ENCODE assay signal across 8 cellular contexts in the genomic region with DNA sequence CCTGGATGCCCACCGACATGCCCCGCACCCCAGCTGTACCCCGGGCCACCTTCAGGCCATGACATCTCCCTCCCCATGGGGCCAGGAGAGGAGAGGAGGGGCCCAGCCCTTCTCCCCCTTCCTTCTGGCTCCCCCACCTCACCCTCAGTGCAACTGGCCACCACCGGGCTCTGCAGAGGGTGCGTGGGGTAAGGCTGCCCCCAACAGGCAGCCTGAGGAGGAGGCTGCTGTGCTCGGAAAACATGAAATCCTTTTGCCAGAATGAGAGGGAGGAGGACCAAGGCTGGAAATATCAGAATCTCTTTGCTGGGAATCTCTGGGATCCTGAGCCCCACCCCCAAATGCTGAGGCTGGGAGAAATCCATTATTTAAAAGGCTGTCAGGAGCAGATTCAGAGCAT.
A peak's percentile ranks its signal among the peaks of the same experiment; 100 is the strongest.
DNase-seq lines count a peak whose midpoint lies in the region; ATAC-seq, FAIRE-seq and TF ChIP-seq lines count a peak whose summit lies in the region.

No MANE protein-coding gene starts in this region.

- no peaks in the 10 kb centered on the region for H3K27me3 ChIP-seq in endothelial cell of umbilical vein (ENCODE audit: control insufficient read depth in 2 of 2, insufficient read depth in 2 of 2, low read length in 2 of 2)
- no peaks in the 10 kb centered on the region for H3K27me3 ChIP-seq in testis
- H3K27me3 ChIP-seq in ovary: no peaks in the 10 kb centered on the region

- H3K79me2 ChIP-seq in endothelial cell of umbilical vein (ENCODE audit: control insufficient read depth, insufficient read depth, low read length): no peaks in the 10 kb centered on the region

- H3K4me1 ChIP-seq in endothelial cell of umbilical vein (ENCODE audit: control insufficient read depth, extremely low read depth, insufficient read depth, low read length) (no peaks in the 10 kb centered on the region), testis (no peaks in the 10 kb centered on the region), ovary (ENCODE audit: insufficient read depth) (no peaks in the 10 kb centered on the region)

- dilution Hi-C loops in endothelial cell of umbilical vein (cut with MboI; ENCODE audit: extremely low pct_ligation_motif_present, low sequenced_read_pairs): no loop called here

- no peak for TF ChIP-seq POLR2A in endothelial cell of umbilical vein (IDR thresholded peaks at IDR 0.05; ENCODE audit: low read depth, low read length)
- TF ChIP-seq POLR2A in testis (IDR thresholded peaks at IDR 0.05): no peak
- TF ChIP-seq POLR2A in ovary (IDR thresholded peaks at IDR 0.05): no peak

- no peak overlapping the region for H2AFZ ChIP-seq in endothelial cell of umbilical vein (ENCODE audit: low read depth, low read length)

- H3K4me2 ChIP-seq in endothelial cell of umbilical vein (ENCODE audit: insufficient read depth, low read length): no peak overlapping the region

- no TSS peak for BruUV-seq in endothelial cell of umbilical vein (replicated peaks; lab: Mats Ljungman, UMichigan)

- intact Hi-C loops in endothelial cell of umbilical vein (cut with micrococcal nuclease): loop anchor here (1.0 kb wide), 1 partner anchor 351 kb away; no protein-coding TSS in a partner anchor
- intact Hi-C loops in testis (cut with DNase I; ENCODE audit: low total_unique reads): no loop called here
- intact Hi-C loops in ovary (cut with DNase I): no loop called here

- H3K9me3 ChIP-seq in endothelial cell of umbilical vein (replicated peaks; ENCODE audit: control insufficient read depth, insufficient read depth, low read length) (no peaks in the 10 kb centered on the region), testis (no peaks in the 10 kb centered on the region), ovary (no peaks in the 10 kb centered on the region)

- H3K27ac ChIP-seq in endothelial cell of umbilical vein (ENCODE audit: insufficient read depth, low read depth, low read length) (no peak overlapping the region), testis (no peak overlapping the region), ovary (no peak overlapping the region)

- no peak overlapping the region for H3K9ac ChIP-seq in endothelial cell of umbilical vein (replicated peaks; ENCODE audit: extremely low read depth, insufficient read depth, low read length)

- DNase-seq in AG20443 (ENCODE audit: low spot score): peak; percentile 35
- peak; percentile 38 for DNase-seq in NOMO-1 treated with DMSO at 0.1 percent for 48 hours (lab: John Stamatoyannopoulos, UW; ENCODE audit: unreplicated experiment)
- DNase-seq in endothelial cell of umbilical vein (ENCODE audit: low read depth, low spot score): no peak
- peak; percentile 37 for DNase-seq in testis
- no peak for DNase-seq in ovary

- POLR2A ChIA-PET in endothelial cell of umbilical vein (lab: Charles Lee): no interaction called here

- no peaks in the 10 kb centered on the region for H4K20me1 ChIP-seq in endothelial cell of umbilical vein (replicated peaks; ENCODE audit: control insufficient read depth, extremely low read depth, insufficient read depth, low read length)

- H3K36me3 ChIP-seq in endothelial cell of umbilical vein (ENCODE audit: control insufficient read depth in 2 of 2, extremely low read depth in 1 of 2, insufficient read depth in 2 of 2, low read length in 2 of 2) (no peaks in the 10 kb centered on the region), testis (ENCODE audit: low read depth, missing control alignments) (no peaks in the 10 kb centered on the region), ovary (no peaks in the 10 kb centered on the region)

- H3K4me3 ChIP-seq in endothelial cell of umbilical vein (replicated peaks in 1 of 3; ENCODE audit: insufficient read depth in 1 of 3, low read depth in 1 of 3, low read length in 3 of 3): no peak overlapping the region
- no peak overlapping the region for H3K4me3 ChIP-seq in testis
- no peak overlapping the region for H3K4me3 ChIP-seq in ovary

- WGBS in testis, 2 donors: 33 to 42% methylated on average over 3 to 6 of the region's 6 CpGs
- WGBS in ovary, 3 donors: 13 to 27% (median 19%) methylated on average over 6 of the region's 6 CpGs

- H3K9me1 ChIP-seq in endothelial cell of umbilical vein (replicated peaks; ENCODE audit: control insufficient read depth, extremely low read depth, insufficient read depth, low read length): no peaks in the 10 kb centered on the region

- no peak for TF ChIP-seq EP300 in ovary (IDR thresholded peaks at IDR 0.05)

- no peak for FAIRE-seq in endothelial cell of umbilical vein (lab: Jason Lieb, UNC)

- CTCF ChIA-PET in endothelial cell of umbilical vein (lab: Charles Lee): interaction anchor here (2.2 kb wide), 1 partner anchor 350 kb away, joined by 10 read pairs; no protein-coding TSS in a partner anchor

- TF ChIP-seq CTCF in GM12872 (IDR thresholded peaks at IDR 0.05; ENCODE audit: insufficient read depth, low read depth, low read length) (peak; percentile 56), endothelial cell of umbilical vein (IDR thresholded peaks at IDR 0.05; ENCODE audit: extremely low read depth in 1 of 2, insufficient read depth in 1 of 2, low read depth in 1 of 2, low read length in 2 of 2) (peak; percentile 22 to 36), testis (IDR thresholded peaks at IDR 0.05) (peak in 2 of 3 experiments; percentile 28 to 40), ovary (IDR thresholded peaks at IDR 0.05) (no peak)

- no peak for ATAC-seq in HG03135 (IDR thresholded peaks at IDR 0.05; ENCODE audit: unreplicated experiment)
- ATAC-seq in GM21786 (IDR thresholded peaks at IDR 0.05; ENCODE audit: unreplicated experiment): no peak

TF ChIP-seq in endothelial cell of umbilical vein, 7 proteins besides CTCF, POLR2A, EP300 and RAD21:
- TF ChIP-seq FOS (IDR thresholded peaks at IDR 0.05; ENCODE audit: borderline replicate concordance, insufficient read depth, low read length) (no peak), JUN (IDR thresholded peaks at IDR 0.05; ENCODE audit: borderline replicate concordance, insufficient read depth, insufficient read length, low read depth) (no peak)

Comparison
In these comparisons a context has a peak if more than half of its experiments do, and no peak if none do; other contexts are left out.
1. DNase-seq: peak in AG20443 (single experiment), NOMO-1 treated with DMSO at 0.1 percent for 48 hours (single experiment) and testis (single experiment); none in endothelial cell of umbilical vein (single experiment) and ovary (0 of 5).
2. CTCF ChIP-seq: peak in GM12872 (single experiment), endothelial cell of umbilical vein (2 of 2) and testis (2 of 3); none in ovary (0 of 3).